In the genomic region with DNA sequence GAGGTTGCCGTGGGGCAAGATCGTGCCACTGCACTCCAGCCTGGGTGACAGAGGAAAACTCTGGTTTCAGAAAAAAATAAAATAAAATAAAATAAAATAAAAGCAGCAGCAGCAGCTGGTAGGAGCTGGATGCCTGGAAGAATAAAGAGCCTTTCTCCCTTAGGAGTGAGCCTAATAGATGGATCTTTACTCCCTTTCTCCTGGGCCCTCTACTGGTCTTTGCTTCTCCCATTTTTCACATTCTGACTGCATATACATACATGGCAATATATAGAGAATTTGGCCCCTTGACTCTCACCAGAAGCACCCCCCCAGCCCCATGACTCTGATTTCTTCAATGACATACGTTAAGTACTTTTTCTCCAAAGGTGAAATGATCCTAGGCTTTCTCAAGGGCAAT, we compare ENCODE assay signal across 14 cellular contexts. TPM values are rescaled to one million over a fixed set of nuclear protein-coding genes. Genes with fewer than 3 reads are reported as not detected.
DNase-seq lines count a peak whose midpoint lies in the region; ATAC-seq, FAIRE-seq and TF ChIP-seq lines count a peak whose summit lies in the region.
"Had no signal": no experiment of that assay in that cellular context is flagged by ENCODE, and none has a peak within 500 bp of the region (broad histone marks: within the 10 kb centered on the region; RNA-seq: fewer than 3 reads in every experiment).

No MANE protein-coding gene starts in this region.

- peak; percentile 34 to 43; a peak in 3 of 5 replicates for TF ChIP-seq RAD21 in A549 (conservative IDR thresholded peaks at IDR 0.05 in 1 of 2, IDR thresholded peaks at IDR 0.05 in 1 of 2)

- H3K4me3 ChIP-seq in A549 = no peak overlapping the region
- H3K4me3 ChIP-seq in GM06990 (replicated peaks; ENCODE audit: low read depth, low read length) = no peak overlapping the region; the same call in 1 of the 2 replicates
- no peak overlapping the region for H3K4me3 ChIP-seq in RWPE2 (ENCODE audit: severe bottlenecking)
- no peak overlapping the region for H3K4me3 ChIP-seq in aorta (ENCODE audit: low read length in 2 of 2)
- H3K4me3 ChIP-seq: breast epithelium, SK-N-MC had no signal

- peak; percentile 71 to 75; a peak in 5 of 6 replicates for ATAC-seq in A549
- ATAC-seq in RWPE2 (ENCODE audit: low read depth) = peak; percentile 67
- no peak for ATAC-seq in foreskin keratinocyte
- ATAC-seq in HG03039 (IDR thresholded peaks at IDR 0.05; ENCODE audit: unreplicated experiment) = no peak
- ATAC-seq in aorta (ENCODE audit: low FRiP score) = no peak

- H3K4me2 ChIP-seq in A549 = no peak overlapping the region

- CTCF ChIA-PET in A549 (lab: Yijun Ruan, JAX) = interaction anchor here (0.7 to 1.8 kb wide), 6 partner anchors 11 to 140 kb away, joined by 3 to 5 read pairs (median 4); no protein-coding TSS in a partner anchor

- H3K27me3 ChIP-seq in GM06990 (replicated peaks; ENCODE audit: control insufficient read depth, insufficient read depth, low read length) (no peaks in the 10 kb centered on the region), RWPE2 (ENCODE audit: insufficient read depth, poor library complexity, severe bottlenecking) (no peaks in the 10 kb centered on the region), foreskin keratinocyte (no peaks in the 10 kb centered on the region), aorta (ENCODE audit: control insufficient read depth in 1 of 2, insufficient read depth in 2 of 2, low read length in 1 of 2) (no peaks in the 10 kb centered on the region)
- H3K27me3 ChIP-seq: breast epithelium had no signal

- 75% methylated on average over 3 of the region's 3 CpGs for WGBS in A549 (ENCODE audit: missing lambda C conversion rate)
- WGBS in aorta, 2 donors = 88 to 89% methylated on average over 3 of the region's 3 CpGs

- no peak for FAIRE-seq in A549 (lab: Jason Lieb, UNC)

- TF ChIP-seq CTCF in A549 (IDR thresholded peaks at IDR 0.05) (peak; percentile 27), GM06990 (IDR thresholded peaks at IDR 0.05; ENCODE audit: insufficient read depth, low read length, poor library complexity, severe bottlenecking) (peak; percentile 26), RWPE2 (IDR thresholded peaks at IDR 0.05; ENCODE audit: poor library complexity, severe bottlenecking) (peak; percentile 24), foreskin keratinocyte (conservative IDR thresholded peaks at IDR 0.05) (peak; percentile 45)

- no peak for DNase-seq in A549 (ENCODE audit: low read depth in 1 of 2, low spot score in 1 of 2)
- no peak for DNase-seq in GM06990 (ENCODE audit: extremely low read depth, insufficient read length)
- DNase-seq in RWPE2 (ENCODE audit: low spot score) = no peak
- no peak for DNase-seq in foreskin keratinocyte
- no peak for DNase-seq in aorta
- DNase-seq in SIG-M5 treated with dmso at 0.1 percent for 504 hours (lab: John Stamatoyannopoulos, UW; ENCODE audit: unreplicated experiment) = no peak
- DNase-seq in SIG-M5 (lab: John Stamatoyannopoulos, UW) = no peak
- DNase-seq: CD8-positive, alpha-beta memory T cell; glutamatergic neuron; NCI-H2107 had no signal

- H3K36me3 ChIP-seq in GM06990 (ENCODE audit: control insufficient read depth, insufficient read depth, low read length) (no peaks in the 10 kb centered on the region; the same call in 1 of the 2 replicates), RWPE2 (ENCODE audit: low read depth) (no peaks in the 10 kb centered on the region), aorta (ENCODE audit: control insufficient read depth in 1 of 2, insufficient read depth in 2 of 2, low read length in 1 of 2) (no peaks in the 10 kb centered on the region)
- H3K36me3 ChIP-seq: breast epithelium had no signal

- H3K9me3 ChIP-seq in A549 (no peaks in the 10 kb centered on the region), RWPE2 (ENCODE audit: severe bottlenecking) (no peaks in the 10 kb centered on the region), aorta (ENCODE audit: control insufficient read depth, low read length) (no peaks in the 10 kb centered on the region)
- H3K9me3 ChIP-seq: breast epithelium had no signal

- TF ChIP-seq EP300 in A549 (IDR thresholded peaks at IDR 0.05) = no peak

- TF ChIP-seq POLR2A in A549 (IDR thresholded peaks at IDR 0.05; ENCODE audit: low read length) = no peak

- POLR2A ChIA-PET in A549 (lab: Yijun Ruan, JAX) = no interaction called here

- intact Hi-C loops in aorta (cut with DNase I) = no loop called here

- H3K27ac ChIP-seq in A549 = peak overlapping the region in 1 of 2 experiments; percentile 52; a peak in 3 of 6 replicates
- no peak overlapping the region for H3K27ac ChIP-seq in RWPE2 (ENCODE audit: poor library complexity, severe bottlenecking)
- H3K27ac ChIP-seq in foreskin keratinocyte = no peak overlapping the region
- H3K27ac ChIP-seq in aorta (ENCODE audit: low read depth in 1 of 2, low read length in 2 of 2) = no peak overlapping the region
- H3K27ac ChIP-seq: breast epithelium, HL-60, SK-N-MC had no signal

- H3K4me1 ChIP-seq in A549 = peaks cover 12% of the 10 kb centered on the region
- H3K4me1 ChIP-seq in RWPE2 (ENCODE audit: insufficient read depth, poor library complexity, severe bottlenecking) = peaks cover 3% of the 10 kb centered on the region
- no peaks in the 10 kb centered on the region for H3K4me1 ChIP-seq in foreskin keratinocyte
- H3K4me1 ChIP-seq in aorta (ENCODE audit: control insufficient read depth in 1 of 2, insufficient read depth in 2 of 2, low read length in 2 of 2) = no peaks in the 10 kb centered on the region
- H3K4me1 ChIP-seq: breast epithelium had no signal

TF ChIP-seq in A549, 52 proteins besides CTCF, POLR2A, EP300 and RAD21:
- TF ChIP-seq SMC3 (IDR thresholded peaks at IDR 0.05) (peak; percentile 36; the same call in 1 of the 3 replicates), CBX8 (IDR thresholded peaks at IDR 0.05) (no peak), MYC (IDR thresholded peaks at IDR 0.05; ENCODE audit: borderline replicate concordance, low read length) (no peak), HEYL (CRISPR knock-in tag; IDR thresholded peaks at IDR 0.05) (no peak)
- TF ChIP-seq, protein P1, sequence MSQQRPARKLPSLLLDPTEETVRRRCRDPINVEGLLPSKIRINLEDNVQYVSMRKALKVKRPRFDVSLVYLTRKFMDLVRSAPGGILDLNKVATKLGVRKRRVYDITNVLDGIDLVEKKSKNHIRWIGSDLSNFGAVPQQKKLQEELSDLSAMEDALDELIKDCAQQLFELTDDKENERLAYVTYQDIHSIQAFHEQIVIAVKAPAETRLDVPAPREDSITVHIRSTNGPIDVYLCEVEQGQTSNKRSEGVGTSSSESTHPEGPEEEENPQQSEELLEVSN (IDR thresholded peaks at IDR 0.05; ENCODE audit: borderline replicate concordance, low read depth) = no peak

RNA-seq across cellular contexts. Expression of gene MALT1, which starts 9.8 kb away (rescaled TPM):
- polyA plus RNA-seq in A549 (2011; rRNA removed) = 30.0 and 30.7 TPM in 2 replicates
- polyA plus RNA-seq in A549 (2012; cell fraction: cytosol; rRNA removed) = 5.9 and 6.5 TPM in 2 replicates
- polyA plus RNA-seq in A549 (2012; cell fraction: nucleus; rRNA removed) = 3.8 and 5.5 TPM in 2 replicates
- polyA plus RNA-seq in A549 (2017; fragmentation: RNase III; extraction: RNeasy Plus Mini Kit Qiagen cat#74134 plus additional on column Dnase treatment) = 28.0 to 34.0 TPM (median 33.3 TPM) in 3 replicates
- 17.7 and 20.4 TPM in 2 replicates for polyA minus RNA-seq in A549 (2011; rRNA and poly(A)+ RNA removed)
- total RNA-seq in foreskin keratinocyte = 28.4 and 31.6 TPM in 2 replicates
- 11.0 and 13.0 TPM in 2 replicates for polyA plus RNA-seq in foreskin keratinocyte
- 10 to 100 TPM; 21.5 to 27.4 TPM for total RNA-seq in aorta
- polyA plus RNA-seq in aorta = 1 to 10 TPM; 3.0 to 5.9 TPM

RNA-seq across cellular contexts. Expression of gene ALPK2, which starts 32.5 kb away (rescaled TPM):
- 19.2 and 22.0 TPM in 2 replicates for polyA plus RNA-seq in A549 (2011; rRNA removed)
- polyA plus RNA-seq in A549 (2012; cell fraction: cytosol; rRNA removed) = 3.9 and 4.3 TPM in 2 replicates
- 9.3 and 15.0 TPM in 2 replicates for polyA plus RNA-seq in A549 (2012; cell fraction: nucleus; rRNA removed)
- polyA plus RNA-seq in A549 (2017; fragmentation: RNase III; extraction: RNeasy Plus Mini Kit Qiagen cat#74134 plus additional on column Dnase treatment) = 39.0 to 43.8 TPM (median 41.2 TPM) in 3 replicates
- polyA minus RNA-seq in A549 (2011; rRNA and poly(A)+ RNA removed) = 25.5 and 25.8 TPM in 2 replicates
- total RNA-seq in foreskin keratinocyte = 0.07 and 0.27 TPM in 2 replicates
- polyA plus RNA-seq in foreskin keratinocyte = 0.02 TPM in 2 replicates
- under 1 TPM; 0.06 to 0.10 TPM for total RNA-seq in aorta
- under 1 TPM in 1 of 2 donors, not detected in 1; 0.38 TPM for polyA plus RNA-seq in aorta

Comparison
In these comparisons a context has a peak if more than half of its experiments do, and no peak if none do; other contexts are left out.
1. ATAC-seq: peak in A549 (2 of 2) and RWPE2 (single experiment); none in foreskin keratinocyte (single experiment), HG03039 (single experiment) and aorta (single experiment).
2. Peak in every context shown above with its lines, with median percentiles within 50 percentile points of each other: CTCF ChIP-seq.